7 cellular contexts compared by ENCODE assay signal in genomic region chr2:158860179-158860578, GRCh38.
DNase-seq lines count a peak whose midpoint lies in the region; TF ChIP-seq lines count a peak whose summit lies in the region.
"Not testable (repeated sequence)": the region's sequence is repeated elsewhere in the genome, so short reads cannot be mapped to it uniquely, and the experiment has no call there.

No MANE protein-coding gene starts in this region.

- H3K9me3 Mint-ChIP-seq in HFFc6: not testable (repeated sequence)

- not testable (repeated sequence) for H3K27ac Mint-ChIP-seq in HFFc6

- H3K4me3 ChIP-seq in fibroblast of mammary gland (ENCODE audit: control insufficient read depth, low read depth, low read length): not testable (repeated sequence)

- H3K4me3 Mint-ChIP-seq in HFFc6: not testable (repeated sequence)

- peaks cover 15% of the 10 kb centered on the region for H3K27me3 Mint-ChIP-seq in HFFc6 (ENCODE audit: insufficient read depth)

- DNase-seq in EH (ENCODE audit: low read depth) (peak; percentile 44), HFFc6 (peak; percentile 48), M059J (ENCODE audit: low read depth) (peak; percentile 17), astrocyte of the hippocampus (ENCODE audit: low read depth, low spot score) (peak; percentile 46), fibroblast of mammary gland (ENCODE audit: low read depth) (peak; percentile 70), iris pigment epithelial cell (ENCODE audit: low read depth) (peak; percentile 8), stromal cell of bone marrow (ENCODE audit: low read depth) (peak; percentile 45)

- TF ChIP-seq CTCF in HFFc6 (IDR thresholded peaks at IDR 0.05); fibroblast of mammary gland (conservative IDR thresholded peaks at IDR 0.05; ENCODE audit: control insufficient read depth, insufficient read depth, low read depth, low read length): not testable (repeated sequence)

- H3K36me3 Mint-ChIP-seq in HFFc6 (ENCODE audit: low read depth): not testable (repeated sequence)

- peaks cover 11% of the 10 kb centered on the region for H3K4me1 Mint-ChIP-seq in HFFc6 (ENCODE audit: low read depth)

Comparison
In these comparisons a context has a peak if more than half of its experiments do, and no peak if none do; other contexts are left out.
1. DNase-seq: peak in every context shown above with its lines; median percentile 70 in fibroblast of mammary gland; 48 in HFFc6; 46 in astrocyte of the hippocampus; 45 in stromal cell of bone marrow; 44 in EH; 17 in M059J; 8 in iris pigment epithelial cell.